31 cellular contexts compared by ENCODE assay signal in genomic region chr14:30768791-30769190, GRCh38.
DNase-seq lines count a peak whose midpoint lies in the region; ATAC-seq and TF ChIP-seq lines count a peak whose summit lies in the region.
"Had no signal": no experiment of that assay in that cellular context is flagged by ENCODE, and none has a peak within 500 bp of the region (broad histone marks: within the 10 kb centered on the region; RNA-seq: fewer than 3 reads in every experiment).

No MANE protein-coding gene starts in this region.

- TF ChIP-seq RAD21 in SK-N-SH (IDR thresholded peaks at IDR 0.05; ENCODE audit: low read length): no peak

- no peaks in the 10 kb centered on the region for H3K9me3 ChIP-seq in SK-N-SH
- peaks cover 3% of the 10 kb centered on the region for H3K9me3 ChIP-seq in CD8-positive, alpha-beta T cell (ENCODE audit: low read length)
- H3K9me3 ChIP-seq: BE2C had no signal

- H3K4me2 ChIP-seq in SK-N-SH: no peak overlapping the region
- H3K4me2 ChIP-seq: A549; BLaER1; BLaER1 treated with 17β-estradiol and CSF1 and Interleukin-3, amounts not matched to agents 10 nM and 100 nM had no signal

- ATAC-seq in SK-N-SH treated with all-trans-retinoic acid at 6 μM for 48 hours: no peak
- no peak for ATAC-seq in CD8-positive, alpha-beta T cell
- ATAC-seq: A549 had no signal

- no peaks in the 10 kb centered on the region for H3K36me3 ChIP-seq in SK-N-SH (replicated peaks in 1 of 2; ENCODE audit: control insufficient read depth in 1 of 2, insufficient read depth in 2 of 2, low read length in 1 of 2)
- H3K36me3 ChIP-seq in CD8-positive, alpha-beta T cell (ENCODE audit: insufficient read depth, low read length): no peaks in the 10 kb centered on the region
- H3K36me3 ChIP-seq: BE2C; BLaER1; BLaER1 treated with 17β-estradiol and CSF1 and Interleukin-3, amounts not matched to agents 10 nM and 100 nM had no signal

- TF ChIP-seq CTCF in SK-N-SH (IDR thresholded peaks at IDR 0.05): no peak
- TF ChIP-seq CTCF in CD8-positive, alpha-beta T cell (IDR thresholded peaks at IDR 0.05): no peak

- H3K4me3 ChIP-seq in SK-N-SH (ENCODE audit: low read depth in 2 of 2, low read length in 1 of 2): no peak overlapping the region
- H3K4me3 ChIP-seq in CD8-positive, alpha-beta T cell (ENCODE audit: low read depth, low read length): no peak overlapping the region
- H3K4me3 ChIP-seq: A549; BLaER1; BLaER1 treated with 17β-estradiol and CSF1 and Interleukin-3, amounts not matched to agents 10 nM and 100 nM had no signal

- no peak for TF ChIP-seq EP300 in SK-N-SH (IDR thresholded peaks at IDR 0.05; ENCODE audit: borderline replicate concordance in 1 of 2, low read depth in 1 of 2, low read length in 1 of 2)

- H3K27me3 Mint-ChIP-seq in CD8-positive, alpha-beta T cell (ENCODE audit: low read depth): peaks cover 20% of the 10 kb centered on the region

- DNase-seq in SK-N-SH (no peak), SK-N-DZ (ENCODE audit: low spot score) (peak; percentile 93), caudate nucleus (lab: John Stamatoyannopoulos, UW) (no peak), KG1 (lab: John Stamatoyannopoulos, UW) (no peak)
- no peak for DNase-seq in CD8-positive, alpha-beta T cell
- DNase-seq: 8988T; ACHN; AML-193; BE2C; C1 segment of cervical spinal cord; Caco-2; Calu3; CD4-positive, alpha-beta memory T cell; CD4-positive, alpha-beta T cell; CD4-positive, CD25-positive, alpha-beta regulatory T cell; CD8-positive, alpha-beta memory T cell; COR-L47; DMS 273 treated with DMSO at 0.1 percent for 48 hours; DMS153; DMS53; DMS79; DMS79 treated with DMSO at 0.1 percent for 48 hours; DND-41; EL had no signal

- intact Hi-C loops in CD8-positive, alpha-beta T cell (cut with DNase I, micrococcal nuclease): no loop called here

- no peak overlapping the region for H3K4me3 Mint-ChIP-seq in CD8-positive, alpha-beta T cell
- H3K4me3 Mint-ChIP-seq: B cell; CD14-positive monocyte; CD4-positive, alpha-beta memory T cell; CD4-positive, alpha-beta T cell; CD4-positive, CD25-positive, alpha-beta regulatory T cell; CD8-positive, alpha-beta memory T cell had no signal

- H3K27ac ChIP-seq in SK-N-SH (ENCODE audit: low read depth in 2 of 2, low read length in 1 of 2) (no peak overlapping the region), caudate nucleus (ENCODE audit: low read depth, low read length) (peak overlapping the region; percentile 91)
- no peak overlapping the region for H3K27ac ChIP-seq in CD8-positive, alpha-beta T cell (ENCODE audit: low read depth, low read length)
- H3K27ac ChIP-seq: 22Rv1; A549; BLaER1; BLaER1 treated with 17β-estradiol and CSF1 and Interleukin-3, amounts not matched to agents 10 nM and 100 nM had no signal

- peaks cover 12% of the 10 kb centered on the region; the same call in 1 of the 2 replicates for H3K27me3 ChIP-seq in SK-N-SH (ENCODE audit: insufficient read depth)
- H3K27me3 ChIP-seq in CD8-positive, alpha-beta T cell (ENCODE audit: insufficient read depth, low read length): no peaks in the 10 kb centered on the region
- H3K27me3 ChIP-seq: BE2C; BLaER1; BLaER1 treated with 17β-estradiol and CSF1 and Interleukin-3, amounts not matched to agents 10 nM and 100 nM had no signal

- H3K9me2 ChIP-seq in SK-N-SH: no peaks in the 10 kb centered on the region

- H4K20me1 ChIP-seq in SK-N-SH (ENCODE audit: insufficient read depth): no peaks in the 10 kb centered on the region
- H4K20me1 ChIP-seq: BLaER1; BLaER1 treated with 17β-estradiol and CSF1 and Interleukin-3, amounts not matched to agents 10 nM and 100 nM had no signal

- H3K27ac Mint-ChIP-seq in CD8-positive, alpha-beta T cell: no peak overlapping the region
- H3K27ac Mint-ChIP-seq: B cell; CD14-positive monocyte; CD4-positive, alpha-beta memory T cell; CD4-positive, alpha-beta T cell; CD4-positive, CD25-positive, alpha-beta regulatory T cell; CD8-positive, alpha-beta memory T cell had no signal

- peaks cover 8% of the 10 kb centered on the region for H3K9me3 Mint-ChIP-seq in CD8-positive, alpha-beta T cell

- CTCF ChIA-PET in SK-N-SH (lab: Yijun Ruan, JAX): no interaction called here
- CTCF ChIA-PET in CD8-positive, alpha-beta T cell (lab: Charles Lee): no interaction called here

- H3K9ac ChIP-seq in SK-N-SH: no peak overlapping the region
- H3K9ac ChIP-seq: BLaER1; BLaER1 treated with 17β-estradiol and CSF1 and Interleukin-3, amounts not matched to agents 10 nM and 100 nM had no signal

- 14% methylated on average over 1 of the region's 1 CpG for WGBS in SK-N-SH (ENCODE audit: low lambda C conversion rate)

- no peaks in the 10 kb centered on the region for H3F3A ChIP-seq in SK-N-SH (replicated peaks; ENCODE audit: insufficient read depth)

- no peaks in the 10 kb centered on the region for H3K4me1 Mint-ChIP-seq in CD8-positive, alpha-beta T cell (ENCODE audit: low read depth)
- H3K4me1 Mint-ChIP-seq: B cell; CD4-positive, alpha-beta memory T cell; CD4-positive, CD25-positive, alpha-beta regulatory T cell; CD8-positive, alpha-beta memory T cell had no signal

- POLR2A ChIA-PET in SK-N-SH (lab: Yijun Ruan, JAX): no interaction called here
- POLR2A ChIA-PET in CD8-positive, alpha-beta T cell (lab: Charles Lee): no interaction called here

- no peaks in the 10 kb centered on the region for H3K36me3 Mint-ChIP-seq in CD8-positive, alpha-beta T cell
- H3K36me3 Mint-ChIP-seq: CD14-positive monocyte; CD4-positive, CD25-positive, alpha-beta regulatory T cell; CD8-positive, alpha-beta memory T cell had no signal

- no peaks in the 10 kb centered on the region for H3K79me2 ChIP-seq in SK-N-SH (ENCODE audit: insufficient read depth)

- H2AFZ ChIP-seq in SK-N-SH (ENCODE audit: low read depth): no peak overlapping the region

- H3K4me1 ChIP-seq in SK-N-SH (ENCODE audit: control insufficient read depth in 1 of 2, insufficient read depth in 2 of 2, low read depth in 1 of 2, low read length in 1 of 2): no peaks in the 10 kb centered on the region
- H3K4me1 ChIP-seq in CD8-positive, alpha-beta T cell (ENCODE audit: insufficient read depth, low read length): no peaks in the 10 kb centered on the region
- H3K4me1 ChIP-seq: A549; BE2C; BLaER1; BLaER1 treated with 17β-estradiol and CSF1 and Interleukin-3, amounts not matched to agents 10 nM and 100 nM; Caco-2 had no signal

TF ChIP-seq in SK-N-SH, 30 proteins besides CTCF, POLR2A, EP300 and RAD21:
- no peak for TF ChIP-seq GABPA (IDR thresholded peaks at IDR 0.05; ENCODE audit: low read depth)
- peak; percentile 28; the same call in 1 of the 2 replicates for TF ChIP-seq GATA2 (CRISPR knock-in tag; IDR thresholded peaks at IDR 0.05)

TF ChIP-seq in SK-N-SH treated with all-trans-retinoic acid at 6 μM for 48 hours, 23 proteins besides CTCF, POLR2A, EP300 and RAD21:
- TF ChIP-seq CSRNP3 (CRISPR knock-in tag; IDR thresholded peaks at IDR 0.05) (no peak), POU6F1 (CRISPR knock-in tag; IDR thresholded peaks at IDR 0.05; ENCODE audit: borderline replicate concordance, low read depth) (no peak), ZFP3 (CRISPR knock-in tag; IDR thresholded peaks at IDR 0.05) (no peak), TOX (CRISPR knock-in tag; IDR thresholded peaks at IDR 0.05; ENCODE audit: borderline replicate concordance) (no peak)
